8 cellular contexts compared by ENCODE assay signal in genomic region chrX:23667239-23668177, GRCh38. TPM values are rescaled to one million over a fixed set of nuclear protein-coding genes. Genes with fewer than 3 reads are reported as not detected.
DNase-seq lines count a peak whose midpoint lies in the region; ATAC-seq and TF ChIP-seq lines count a peak whose summit lies in the region.

Gene PRDX4, plus strand, starts transcription at chrX:23667493. Its CDS starts 78 bp downstream, at chrX:23667571.

- H3K9ac ChIP-seq in MM.1S (ENCODE audit: low read length): peak within 1 kb of the TSS; percentile 90

- peak within 1 kb of the TSS; percentile 89 for H3K27ac ChIP-seq in MM.1S (ENCODE audit: low read length)
- peak within 1 kb of the TSS; percentile 59 for H3K27ac ChIP-seq in SJSA1
- H3K27ac ChIP-seq in gastroesophageal sphincter: peak within 1 kb of the TSS; percentile 55 to 88 (median 81)
- H3K27ac ChIP-seq in substantia nigra (ENCODE audit: low read depth, low read length, poor library complexity, severe bottlenecking): peak within 1 kb of the TSS; percentile 51

- peak; percentile 36 to 48 for TF ChIP-seq POLR2A in gastroesophageal sphincter (IDR thresholded peaks at IDR 0.05)

- peak within 1 kb of the TSS; percentile 57 for H3K4me2 ChIP-seq in MM.1S (ENCODE audit: low read depth, low read length)

- WGBS in gastroesophageal sphincter (ENCODE audit: low coverage in 1 of 2), 2 donors: 0 to 12% methylated on average over 4 to 11 of the region's 73 CpGs

- TF ChIP-seq CTCF in MM.1S (IDR thresholded peaks at IDR 0.05; ENCODE audit: low read length) (no peak), gastroesophageal sphincter (IDR thresholded peaks at IDR 0.05) (no peak)

- H3F3A ChIP-seq in MM.1S (ENCODE audit: insufficient read depth, low read length): no peaks in the 10 kb centered on the region

- peak; percentile 96 for ATAC-seq in gastroesophageal sphincter

- DNase-seq in G401 (ENCODE audit: low spot score) (peak; percentile 84), HAP-1 (ENCODE audit: low spot score in 2 of 2) (peak; percentile 89 to 97), MM.1S (peak; percentile 79), SJSA1 (ENCODE audit: low read depth in 1 of 2, low spot score in 2 of 2) (peak; percentile 63 to 86), non-pigmented ciliary epithelial cell (ENCODE audit: low read depth) (peak; percentile 53), substantia nigra (lab: John Stamatoyannopoulos, UW) (peak; percentile 24 to 90 (median 77))
- DNase-seq in activated naive CD4-positive, alpha-beta T cell treated with Interleukin-2 at 50 U/mL for 16 hours: peak; percentile 79

- TF ChIP-seq EP300 in gastroesophageal sphincter (IDR thresholded peaks at IDR 0.05): no peak

- H3K27me3 ChIP-seq in HAP-1 (ENCODE audit: low read depth) (no peaks in the 10 kb centered on the region), MM.1S (replicated peaks; ENCODE audit: insufficient read depth, low read length) (no peaks in the 10 kb centered on the region), SJSA1 (replicated peaks) (no peaks in the 10 kb centered on the region), gastroesophageal sphincter (no peaks in the 10 kb centered on the region)

- peak within 1 kb of the TSS; percentile 69 for H2AFZ ChIP-seq in MM.1S (ENCODE audit: low read length)

- H3K4me1 ChIP-seq in HAP-1 (peaks cover 22% of the 10 kb centered on the region), MM.1S (ENCODE audit: low read length) (peaks cover 3% of the 10 kb centered on the region), SJSA1 (replicated peaks) (peaks cover 4% of the 10 kb centered on the region; the same call in 1 of the 2 replicates), gastroesophageal sphincter (peaks cover 0 to 23% (median 0%) of the 10 kb centered on the region in 3 donors)

- H3K9me3 ChIP-seq in HAP-1: no peaks in the 10 kb centered on the region
- no peaks in the 10 kb centered on the region for H3K9me3 ChIP-seq in MM.1S (replicated peaks; ENCODE audit: insufficient read depth, low read length)
- no peaks in the 10 kb centered on the region for H3K9me3 ChIP-seq in SJSA1 (replicated peaks)
- no peaks in the 10 kb centered on the region for H3K9me3 ChIP-seq in gastroesophageal sphincter

- in situ Hi-C loops in G401 (cut with HindIII; ENCODE audit: low sequenced_read_pairs) (no loop called here), HAP-1 (cut with MboI; ENCODE audit: low sequenced_read_pairs) (no loop called here)

- peak within 1 kb of the TSS; percentile 82 for H3K4me3 ChIP-seq in HAP-1
- H3K4me3 ChIP-seq in MM.1S (ENCODE audit: low read length): peak within 1 kb of the TSS; percentile 62
- H3K4me3 ChIP-seq in SJSA1: peak within 1 kb of the TSS; percentile 72
- H3K4me3 ChIP-seq in gastroesophageal sphincter: peak within 1 kb of the TSS; percentile 66 to 67

- peaks cover 8% of the 10 kb centered on the region for H3K79me2 ChIP-seq in MM.1S (ENCODE audit: low read length)

- H3K36me3 ChIP-seq in HAP-1 (replicated peaks) (peaks cover 23% of the 10 kb centered on the region), MM.1S (replicated peaks; ENCODE audit: insufficient read depth, low read length) (no peaks in the 10 kb centered on the region), SJSA1 (peaks cover 7% of the 10 kb centered on the region; the same call in 1 of the 2 replicates), gastroesophageal sphincter (peaks cover 0 to 7% of the 10 kb centered on the region in 2 donors)

- H3K9me2 ChIP-seq in MM.1S (replicated peaks; ENCODE audit: insufficient read depth, low read length): no peaks in the 10 kb centered on the region

- no peaks in the 10 kb centered on the region for H4K20me1 ChIP-seq in MM.1S (ENCODE audit: insufficient read depth, low read length)

RNA-seq across cellular contexts. Expression of gene PRDX4, which starts in this region (rescaled TPM):
- 212 and 217 TPM in 2 replicates for total RNA-seq in G401 (2014; rRNA removed; shearing (Covaris generic))
- 176 and 357 TPM in 2 replicates for total RNA-seq in SJSA1 (2014; rRNA removed; shearing (Covaris generic))
- 100 to 1,000 TPM in 1 of 4 donors, 10 to 100 TPM in 3; 47.6 to 126 (median 74.3) TPM for total RNA-seq in gastroesophageal sphincter

Comparison
In these comparisons a context has a peak if more than half of its experiments do, and no peak if none do; other contexts are left out.
1. Peak in every context shown above with its lines: DNase-seq, ATAC-seq, H3K4me3 ChIP-seq and H3K27ac ChIP-seq.